ENCODE assay signal across 1 cellular context in genomic region chr5:179803651-179804598, GRCh38.
TF ChIP-seq lines count a peak whose summit lies in the region.

No MANE protein-coding gene starts in this region.

TF ChIP-seq in GM23338, 12 proteins besides CTCF, POLR2A, EP300 and RAD21 (continued from another document):
- TF ChIP-seq ZNF462 (CRISPR knock-in tag; IDR thresholded peaks at IDR 0.05) (no peak), STAT1 (IDR thresholded peaks at IDR 0.05; ENCODE audit: unreplicated experiment) (no peak)
